In the genomic region with DNA sequence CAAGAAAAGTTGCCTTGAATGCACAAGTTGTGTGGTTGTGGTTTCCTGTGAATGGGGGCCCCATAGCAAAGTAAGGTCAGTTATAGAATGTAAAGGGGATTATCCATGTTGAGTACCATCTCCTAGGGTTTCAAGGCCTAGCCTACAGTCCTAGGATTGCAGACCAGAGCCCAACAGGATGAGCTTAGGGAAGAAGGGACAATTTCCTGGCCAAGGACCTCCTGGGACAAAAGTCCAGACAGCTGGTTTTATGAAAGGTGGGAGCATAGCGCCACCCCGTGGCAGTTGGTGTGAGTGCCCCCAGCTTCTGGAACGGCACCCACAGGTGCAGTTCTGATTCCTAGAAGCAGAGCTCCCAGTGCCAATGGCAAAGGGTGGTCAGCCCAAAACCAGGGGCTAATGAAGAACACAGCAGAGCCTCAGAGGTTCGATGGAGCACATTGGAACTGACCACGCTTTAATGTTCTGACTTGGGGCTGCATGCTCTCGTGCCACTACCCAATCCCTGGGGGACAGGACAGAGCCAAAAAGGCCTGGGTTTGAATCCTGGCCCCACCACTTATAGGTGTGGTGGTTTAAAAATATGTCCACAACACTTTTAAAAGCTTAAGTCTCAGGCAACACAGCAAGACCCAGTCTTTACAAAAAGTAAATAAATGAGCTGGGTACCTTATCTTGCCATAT, we compare ENCODE assay signal across 8 cellular contexts. TPM values are rescaled to one million over a fixed set of nuclear protein-coding genes. Genes with fewer than 3 reads are reported as not detected.
DNase-seq lines count a peak whose midpoint lies in the region; ATAC-seq and TF ChIP-seq lines count a peak whose summit lies in the region.

No MANE protein-coding gene starts in this region.

- WGBS in lung, 2 donors: 45 to 47% methylated on average over 6 of the region's 6 CpGs

- in situ Hi-C loops in ACHN (cut with HindIII; ENCODE audit: low pct_ligation_motif_present, low pct_unique_long_range_greater_than_20kb, low sequenced_read_pairs) (no loop called here), GM13977 (cut with MboI; ENCODE audit: low pct_unique_long_range_greater_than_20kb, low sequenced_read_pairs, unreplicated experiment) (no loop called here)

- peaks cover 6 to 9% of the 10 kb centered on the region in 2 donors for H3K36me3 ChIP-seq in lung (ENCODE audit: control insufficient read depth in 2 of 2, insufficient read depth in 2 of 2, low read length in 2 of 2)

- H3K4me1 ChIP-seq in lung (ENCODE audit: control insufficient read depth in 2 of 2, insufficient read depth in 2 of 2, low read length in 2 of 2): peaks cover 0 to 6% of the 10 kb centered on the region in 2 donors

- H3K4me3 ChIP-seq in lung: no peak overlapping the region

- DNase-seq in ACHN (peak; percentile 70), GM13977 (ENCODE audit: low spot score) (peak; percentile 77), NCI-H2171 (lab: John Stamatoyannopoulos, UW) (peak; percentile 40), dermis microvascular lymphatic vessel endothelial cell (ENCODE audit: low read depth in 2 of 2) (peak; percentile 59 to 82), lung (ENCODE audit: low spot score) (peak; percentile 73)
- peak; percentile 70 for DNase-seq in activated CD4-positive, alpha-beta T cell treated with anti-CD3 and anti-CD28 coated beads, Interleukin-2, amount 50 U/mL, for 1 hour
- peak; percentile 38 for DNase-seq in stimulated activated CD8-positive, alpha-beta memory T cell treated with anti-CD3 and anti-CD28 coated beads, Interleukin-12 subunit alpha, Interleukin-12 subunit beta, amount 100 ng/mL, for 4 hours (ENCODE audit: low read depth)

- H3K9me3 ChIP-seq in lung (ENCODE audit: control insufficient read depth in 2 of 2, insufficient read depth in 1 of 2, low read length in 1 of 2): no peaks in the 10 kb centered on the region

- ATAC-seq in lung (ENCODE audit: insufficient read depth, low FRiP score) (peak; percentile 75), HG03159 (IDR thresholded peaks at IDR 0.05; ENCODE audit: unreplicated experiment) (no peak)

- H3K27ac ChIP-seq in lung (ENCODE audit: low read depth in 1 of 2, low read length in 1 of 2): no peak overlapping the region

- TF ChIP-seq CTCF in GM13977 (IDR thresholded peaks at IDR 0.05; ENCODE audit: extremely low read depth, insufficient read depth, missing control alignments): peak; percentile 93
- peak; percentile 85 for TF ChIP-seq CTCF in lung (IDR thresholded peaks at IDR 0.05; ENCODE audit: control extremely low read depth, extremely low read depth)

- H3K27me3 ChIP-seq in lung (ENCODE audit: control insufficient read depth, insufficient read depth): no peaks in the 10 kb centered on the region

RNA-seq across cellular contexts. Expression of a gene that starts 25.8 kb away (rescaled TPM):
- total RNA-seq in dermis microvascular lymphatic vessel endothelial cell (34.3 and 85.8 TPM in 2 replicates), lung (10 to 100 TPM; 15.7 to 58.8 TPM)
- 10 to 100 TPM; 56.5 to 90.1 TPM for polyA plus RNA-seq in lung

RNA-seq across cellular contexts. Expression of a gene that starts 27.6 kb away (rescaled TPM):
- 20.4 and 24.4 TPM in 2 replicates for total RNA-seq in dermis microvascular lymphatic vessel endothelial cell
- total RNA-seq in lung: 10 to 100 TPM; 36.6 to 40.3 TPM
- polyA plus RNA-seq in lung: 10 to 100 TPM; 42.2 to 45.8 TPM

RNA-seq across cellular contexts. Expression of a gene that starts 27.7 kb away (rescaled TPM):
- total RNA-seq in dermis microvascular lymphatic vessel endothelial cell: 32.5 and 45.8 TPM in 2 replicates
- total RNA-seq in lung: 100 to 1,000 TPM in 1 of 2 donors, 10 to 100 TPM in 1; 54.3 to 200 TPM
- polyA plus RNA-seq in lung: 100 to 1,000 TPM in 1 of 2 donors, 10 to 100 TPM in 1; 58.3 to 113 TPM
